9 cellular contexts compared by ENCODE assay signal in genomic region chr11:128549256-128549944, GRCh38. TPM values are rescaled to one million over a fixed set of nuclear protein-coding genes. Genes with fewer than 3 reads are reported as not detected.
A peak's percentile ranks its signal among the peaks of the same experiment; 100 is the strongest.
DNase-seq lines count a peak whose midpoint lies in the region; ATAC-seq and TF ChIP-seq lines count a peak whose summit lies in the region.
"Had no signal": no experiment of that assay in that cellular context is flagged by ENCODE, and none has a peak within 500 bp of the region (broad histone marks: within the 10 kb centered on the region; RNA-seq: fewer than 3 reads in every experiment).

No MANE protein-coding gene starts in this region.

- H3K27me3 Mint-ChIP-seq in activated naive CD4-positive, alpha-beta T cell treated with anti-CD3 and anti-CD28 coated beads, Interleukin-2, amount 10 ng/mL, durations not matched to agents 7 days and 5 days, result peaks cover 4% of the 10 kb centered on the region
- H3K27me3 Mint-ChIP-seq in naive thymus-derived CD4-positive, alpha-beta T cell, result no peaks in the 10 kb centered on the region

- DNase-seq in activated naive CD4-positive, alpha-beta T cell treated with anti-CD3 and anti-CD28 coated beads, Interleukin-2, amount 10 ng/mL, durations not matched to agents 7 days and 5 days, result no peak
- DNase-seq in activated naive CD4-positive, alpha-beta T cell treated with anti-CD3 and anti-CD28 coated beads, Interleukin-2, amount 50 U/mL, for 16 hours, result no peak
- DNase-seq in epithelial cell of proximal tubule (ENCODE audit: low read depth), result no peak
- no peak for DNase-seq in naive thymus-derived CD4-positive, alpha-beta T cell
- peak; percentile 71 to 75 for DNase-seq in uterus
- DNase-seq in activated gamma-delta T cell treated with Interleukin-2 at 50 U/mL for 16 hours, result no peak
- DNase-seq in ureter (ENCODE audit: low spot score), result no peak
- DNase-seq in stimulated activated naive CD4-positive, alpha-beta T cell (lab: John Stamatoyannopoulos, UW), result no peak
- DNase-seq: NCI-H2029 had no signal

- peak overlapping the region; percentile 67 for H3K4me3 Mint-ChIP-seq in activated naive CD4-positive, alpha-beta T cell treated with anti-CD3 and anti-CD28 coated beads, Interleukin-2, amount 10 ng/mL, durations not matched to agents 7 days and 5 days
- peak overlapping the region; percentile 78 to 97 (median 88) for H3K4me3 Mint-ChIP-seq in naive thymus-derived CD4-positive, alpha-beta T cell

- POLR2A ChIA-PET in naive thymus-derived CD4-positive, alpha-beta T cell (lab: Charles Lee), result interaction anchor here (0.9 to 15.5 kb wide), 7 partner anchors 8 to 158 kb away, joined by 3 to 380 read pairs (median 7); no protein-coding TSS in a partner anchor

- TF ChIP-seq CTCF in epithelial cell of proximal tubule (conservative IDR thresholded peaks at IDR 0.05; ENCODE audit: low read depth, low read length) (no peak), uterus (IDR thresholded peaks at IDR 0.05) (no peak)

- H3K4me1 ChIP-seq in naive thymus-derived CD4-positive, alpha-beta T cell (ENCODE audit: control insufficient read depth in 2 of 2, insufficient read depth in 2 of 2, low read length in 2 of 2), result peaks cover 39 to 69% of the 10 kb centered on the region in 2 donors
- peaks cover 0 to 6% of the 10 kb centered on the region in 2 donors for H3K4me1 ChIP-seq in uterus

- CTCF ChIA-PET in activated naive CD4-positive, alpha-beta T cell treated with anti-CD3 and anti-CD28 coated beads, Interleukin-2, amount 10 ng/mL, durations not matched to agents 7 days and 5 days (lab: Charles Lee), result interaction anchor here (1.8 kb wide), 1 partner anchor 23 kb away, joined by 11 read pairs; no protein-coding TSS in a partner anchor
- CTCF ChIA-PET in naive thymus-derived CD4-positive, alpha-beta T cell (lab: Charles Lee), result interaction anchor here (0.8 to 1.4 kb wide), 4 partner anchors 21 to 510 kb away, joined by 3 to 5 read pairs (median 3); no protein-coding TSS in a partner anchor

- H3K36me3 Mint-ChIP-seq in activated naive CD4-positive, alpha-beta T cell treated with anti-CD3 and anti-CD28 coated beads, Interleukin-2, amount 10 ng/mL, durations not matched to agents 7 days and 5 days, result peaks cover 1% of the 10 kb centered on the region
- H3K36me3 Mint-ChIP-seq in naive thymus-derived CD4-positive, alpha-beta T cell, result peaks cover 0 to 3% (median 0%) of the 10 kb centered on the region in 5 donors

- no peaks in the 10 kb centered on the region for H3K27me3 ChIP-seq in naive thymus-derived CD4-positive, alpha-beta T cell (ENCODE audit: control insufficient read depth in 2 of 2, insufficient read depth in 2 of 2, low read length in 2 of 2)
- no peaks in the 10 kb centered on the region for H3K27me3 ChIP-seq in uterus

- H3K4me3 ChIP-seq in epithelial cell of proximal tubule (ENCODE audit: low read depth, low read length), result peak overlapping the region; percentile 60
- H3K4me3 ChIP-seq in naive thymus-derived CD4-positive, alpha-beta T cell (ENCODE audit: low read length), result no peak overlapping the region
- H3K4me3 ChIP-seq in uterus, result peak overlapping the region; percentile 35 to 42

- H3K4me1 Mint-ChIP-seq in activated naive CD4-positive, alpha-beta T cell treated with anti-CD3 and anti-CD28 coated beads, Interleukin-2, amount 10 ng/mL, durations not matched to agents 7 days and 5 days, result peaks cover 90% of the 10 kb centered on the region
- peaks cover 52 to 100% (median 93%) of the 10 kb centered on the region in 7 donors for H3K4me1 Mint-ChIP-seq in naive thymus-derived CD4-positive, alpha-beta T cell

- no peaks in the 10 kb centered on the region for H3K36me3 ChIP-seq in naive thymus-derived CD4-positive, alpha-beta T cell (ENCODE audit: control insufficient read depth in 2 of 3, insufficient read depth in 3 of 3, low read length in 3 of 3)
- no peaks in the 10 kb centered on the region for H3K36me3 ChIP-seq in uterus

- intact Hi-C loops in naive thymus-derived CD4-positive, alpha-beta T cell (cut with micrococcal nuclease), result loop anchor here in 1 of 2 donors (2.0 kb wide), 1 partner anchor 61 kb away; no protein-coding TSS in a partner anchor
- intact Hi-C loops in uterus (cut with DNase I; ENCODE audit: low total_unique reads), result no loop called here

- no peak for ATAC-seq in naive thymus-derived CD4-positive, alpha-beta T cell

- peak overlapping the region; percentile 82 for H3K27ac Mint-ChIP-seq in activated naive CD4-positive, alpha-beta T cell treated with anti-CD3 and anti-CD28 coated beads, Interleukin-2, amount 10 ng/mL, durations not matched to agents 7 days and 5 days
- H3K27ac Mint-ChIP-seq in naive thymus-derived CD4-positive, alpha-beta T cell, result peak overlapping the region; percentile 69 to 99 (median 93)

- no peaks in the 10 kb centered on the region for H3K9me3 ChIP-seq in naive thymus-derived CD4-positive, alpha-beta T cell (ENCODE audit: control insufficient read depth in 2 of 3, low read length in 3 of 3)
- H3K9me3 ChIP-seq in uterus, result no peaks in the 10 kb centered on the region

- H3K27ac ChIP-seq in naive thymus-derived CD4-positive, alpha-beta T cell (ENCODE audit: low read depth, low read length), result peak overlapping the region; percentile 76
- peak overlapping the region; percentile 79 to 91 for H3K27ac ChIP-seq in uterus

- H3K9me3 Mint-ChIP-seq in activated naive CD4-positive, alpha-beta T cell treated with anti-CD3 and anti-CD28 coated beads, Interleukin-2, amount 10 ng/mL, durations not matched to agents 7 days and 5 days, result no peaks in the 10 kb centered on the region
- no peaks in the 10 kb centered on the region for H3K9me3 Mint-ChIP-seq in naive thymus-derived CD4-positive, alpha-beta T cell

- no peak for TF ChIP-seq POLR2A in uterus (IDR thresholded peaks at IDR 0.05)

RNA-seq across cellular contexts. Expression of gene ETS1, which starts 38.0 kb away (rescaled TPM):
- total RNA-seq in epithelial cell of proximal tubule, result 76.5 and 84.0 TPM in 2 replicates
- 100 to 1,000 TPM; 659 to 871 (median 773) TPM for total RNA-seq in naive thymus-derived CD4-positive, alpha-beta T cell
- 100 to 1,000 TPM; 514 to 634 TPM for polyA plus RNA-seq in naive thymus-derived CD4-positive, alpha-beta T cell
- total RNA-seq in uterus, result 10 to 100 TPM; 24.1 to 80.9 (median 58.3) TPM
- 112 TPM for total RNA-seq in ureter

Comparison
In these comparisons a context has a peak if more than half of its experiments do, and no peak if none do; other contexts are left out.
1. DNase-seq: peak in uterus (2 of 2); none in activated naive CD4-positive, alpha-beta T cell treated with anti-CD3 and anti-CD28 coated beads, Interleukin-2, amount 10 ng/mL, durations not matched to agents 7 days and 5 days (single experiment), activated naive CD4-positive, alpha-beta T cell treated with anti-CD3 and anti-CD28 coated beads, Interleukin-2, amount 50 U/mL, for 16 hours (single experiment), epithelial cell of proximal tubule (single experiment), naive thymus-derived CD4-positive, alpha-beta T cell (0 of 9), activated gamma-delta T cell treated with Interleukin-2 at 50 U/mL for 16 hours (single experiment), ureter (single experiment) and stimulated activated naive CD4-positive, alpha-beta T cell (0 of 6).